21 cellular contexts compared by ENCODE assay signal in the genomic region with DNA sequence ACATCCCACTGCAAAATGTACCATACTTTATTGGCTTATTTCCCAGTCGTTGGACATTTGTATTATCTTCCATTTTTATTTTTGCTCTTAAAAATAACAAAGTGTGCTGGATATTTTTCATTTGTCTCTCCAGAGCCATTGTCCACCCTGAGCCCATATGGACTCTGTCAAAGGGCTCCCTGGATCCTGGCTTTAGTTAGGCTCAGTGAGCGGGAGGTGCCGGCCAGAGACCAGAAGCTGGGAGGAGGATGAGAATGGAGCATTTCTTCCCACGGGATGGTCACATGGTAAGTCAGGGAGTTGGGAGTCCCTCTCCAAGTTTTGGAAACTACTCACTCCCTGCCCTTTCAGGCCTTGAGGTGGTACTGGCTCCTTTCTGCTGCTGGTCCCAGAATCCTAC.
"Had no signal": no experiment of that assay in that cellular context is flagged by ENCODE, and none has a peak within 500 bp of the region (broad histone marks: within the 10 kb centered on the region; RNA-seq: fewer than 3 reads in every experiment).

No MANE protein-coding gene starts in this region.

- H3K4me3 Mint-ChIP-seq: natural killer cell treated with Interleukin-12 subunit alpha and Interleukin-12 subunit beta and Interleukin-15 and Interleukin-18, amount 100 ng/mL, for 72 hours; stimulated activated naive CD8-positive, alpha-beta T cell treated with anti-CD3 and anti-CD28 coated beads, Interleukin-15, amount 100 ng/mL, for 72 hours had no signal

- H3K27ac ChIP-seq: lower lobe of right lung, prostate gland, right atrium auricular region, suprapubic skin, transverse colon had no signal

- H3K4me3 ChIP-seq: dorsolateral prefrontal cortex, lower lobe of right lung, prostate gland, right atrium auricular region, suprapubic skin, transverse colon had no signal

- H3K4me1 Mint-ChIP-seq: stimulated activated naive CD8-positive, alpha-beta T cell treated with anti-CD3 and anti-CD28 coated beads, Interleukin-15, amount 100 ng/mL, for 72 hours had no signal

- H3K27me3 ChIP-seq: dorsolateral prefrontal cortex, right atrium auricular region, suprapubic skin, transverse colon had no signal

- H3K27ac Mint-ChIP-seq: natural killer cell treated with Interleukin-12 subunit alpha and Interleukin-12 subunit beta and Interleukin-15 and Interleukin-18, amount 100 ng/mL, for 72 hours; stimulated activated naive CD8-positive, alpha-beta T cell treated with anti-CD3 and anti-CD28 coated beads, Interleukin-15, amount 100 ng/mL, for 72 hours had no signal

- H3K36me3 Mint-ChIP-seq: natural killer cell treated with Interleukin-12 subunit alpha and Interleukin-12 subunit beta and Interleukin-15 and Interleukin-18, amount 100 ng/mL, for 72 hours had no signal

- H3K4me1 ChIP-seq: prostate gland, right atrium auricular region, suprapubic skin, transverse colon had no signal

- FAIRE-seq: colon, frontal cortex, keratinocyte, small intestine had no signal

- H3K9me3 ChIP-seq: lower lobe of right lung, prostate gland, right atrium auricular region, suprapubic skin, transverse colon had no signal

- H3K36me3 ChIP-seq: lower lobe of right lung, prostate gland, right atrium auricular region, suprapubic skin, transverse colon had no signal

- DNase-seq: central memory CD4-positive, alpha-beta T cell; dorsolateral prefrontal cortex; effector CD4-positive, alpha-beta T cell; hypothalamus; lower lobe of right lung; nucleus accumbens; small intestine; stimulated activated CD4-positive, alpha-beta T cell treated with anti-CD3 and anti-CD28 coated beads, Interleukin-15, amount 100 ng/mL, for 24 hours; stimulated activated CD4-positive, alpha-beta T cell treated with anti-CD3 and anti-CD28 coated beads, Interleukin-2, amount 100 ng/mL, for 48 hours; stimulated activated CD8-positive, alpha-beta memory T cell treated with anti-CD3 and anti-CD28 coated beads, Interleukin-4, amount 100 ng/mL, for 48 hours; stimulated activated naive CD4-positive, alpha-beta T cell; stimulated activated naive CD8-positive, alpha-beta T cell treated with anti-CD3 and anti-CD28 coated beads, Interleukin-15, amount 100 ng/mL, for 72 hours; transverse colon had no signal

- ATAC-seq: left lobe of liver; natural killer cell treated with Interleukin-12 subunit alpha and Interleukin-12 subunit beta and Interleukin-15 and Interleukin-18, amount 100 ng/mL, for 72 hours; stimulated activated naive CD8-positive, alpha-beta T cell treated with anti-CD3 and anti-CD28 coated beads, Interleukin-15, amount 100 ng/mL, for 72 hours had no signal

- H3K9me3 Mint-ChIP-seq: natural killer cell treated with Interleukin-12 subunit alpha and Interleukin-12 subunit beta and Interleukin-15 and Interleukin-18, amount 100 ng/mL, for 72 hours; stimulated activated naive CD8-positive, alpha-beta T cell treated with anti-CD3 and anti-CD28 coated beads, Interleukin-15, amount 100 ng/mL, for 72 hours had no signal
